In genomic region chr20:63846128-63846771, GRCh38 we compare ENCODE assay signal across 8 cellular contexts. TPM values are rescaled to one million over a fixed set of nuclear protein-coding genes. Genes with fewer than 3 reads are reported as not detected.
A peak's percentile ranks its signal among the peaks of the same experiment; 100 is the strongest.
DNase-seq lines count a peak whose midpoint lies in the region; ATAC-seq, FAIRE-seq and TF ChIP-seq lines count a peak whose summit lies in the region.

No MANE protein-coding gene starts in this region.

- no peaks in the 10 kb centered on the region for H3K36me3 Mint-ChIP-seq in CD4-positive, alpha-beta T cell (ENCODE audit: low read depth)
- no peaks in the 10 kb centered on the region for H3K36me3 Mint-ChIP-seq in nephron (ENCODE audit: low read depth)
- H3K36me3 Mint-ChIP-seq in activated CD4-positive, alpha-beta memory T cell treated with anti-CD3 and anti-CD28 coated beads for 36 hours: no peaks in the 10 kb centered on the region

- POLR2A ChIA-PET in CD4-positive, alpha-beta T cell (lab: Charles Lee): no interaction called here
- POLR2A ChIA-PET in endothelial cell of umbilical vein (lab: Charles Lee): no interaction called here
- POLR2A ChIA-PET in activated CD4-positive, alpha-beta memory T cell treated with anti-CD3 and anti-CD28 coated beads for 36 hours (lab: Charles Lee): interaction anchor here (0.5 kb wide), 1 partner anchor 16 kb away, joined by 3 read pairs; no protein-coding TSS in a partner anchor

- H3K9me3 ChIP-seq in CD4-positive, alpha-beta T cell (ENCODE audit: control insufficient read depth, low read length): no peaks in the 10 kb centered on the region
- H3K9me3 ChIP-seq in endothelial cell of umbilical vein (replicated peaks; ENCODE audit: control insufficient read depth, insufficient read depth, low read length) (no peaks in the 10 kb centered on the region), transverse colon (no peaks in the 10 kb centered on the region)

- TF ChIP-seq POLR2A in endothelial cell of umbilical vein (IDR thresholded peaks at IDR 0.05; ENCODE audit: low read depth, low read length) (no peak), transverse colon (IDR thresholded peaks at IDR 0.05) (no peak)

- H3K4me2 ChIP-seq in endothelial cell of umbilical vein (ENCODE audit: insufficient read depth, low read length): no peak overlapping the region

- H3K9me1 ChIP-seq in endothelial cell of umbilical vein (replicated peaks; ENCODE audit: control insufficient read depth, extremely low read depth, insufficient read depth, low read length): no peaks in the 10 kb centered on the region

- in situ Hi-C loops in transverse colon (cut with MboI; ENCODE audit: low pct_ligation_motif_present in 1 of 4, low pct_unique_long_range_greater_than_20kb in 1 of 4, low sequenced_read_pairs in 3 of 4): no loop called here

- peak overlapping the region; percentile 77 for H2AFZ ChIP-seq in endothelial cell of umbilical vein (ENCODE audit: low read depth, low read length)

- no peak for DNase-seq in CD4-positive, alpha-beta T cell
- peak; percentile 83 for DNase-seq in M059J (ENCODE audit: low read depth)
- no peak for DNase-seq in endothelial cell of umbilical vein (ENCODE audit: low read depth, low spot score)
- DNase-seq in occipital lobe (lab: John Stamatoyannopoulos, UW): no peak
- DNase-seq in activated CD4-positive, alpha-beta memory T cell treated with anti-CD3 and anti-CD28 coated beads for 36 hours: no peak
- DNase-seq in transverse colon: no peak

- H3K27ac Mint-ChIP-seq in CD4-positive, alpha-beta T cell: no peak overlapping the region
- H3K27ac Mint-ChIP-seq in nephron: peak overlapping the region; percentile 80 to 97 (median 95)
- H3K27ac Mint-ChIP-seq in activated CD4-positive, alpha-beta memory T cell treated with anti-CD3 and anti-CD28 coated beads for 36 hours: no peak overlapping the region

- H4K20me1 ChIP-seq in endothelial cell of umbilical vein (replicated peaks; ENCODE audit: control insufficient read depth, extremely low read depth, insufficient read depth, low read length): no peaks in the 10 kb centered on the region

- H3K4me3 ChIP-seq in endothelial cell of umbilical vein (replicated peaks in 1 of 3; ENCODE audit: insufficient read depth in 1 of 3, low read depth in 1 of 3, low read length in 3 of 3) (no peak overlapping the region), transverse colon (no peak overlapping the region)

- BruUV-seq in endothelial cell of umbilical vein (replicated peaks; lab: Mats Ljungman, UMichigan): no TSS peak

- no peaks in the 10 kb centered on the region for H3K79me2 ChIP-seq in endothelial cell of umbilical vein (ENCODE audit: control insufficient read depth, insufficient read depth, low read length)

- WGBS in transverse colon (ENCODE audit: low coverage in 1 of 2), 2 donors: 0 to 4% methylated on average over 2 to 11 of the region's 24 CpGs

- no peak for FAIRE-seq in endothelial cell of umbilical vein (lab: Jason Lieb, UNC)

- H3K4me3 Mint-ChIP-seq in CD4-positive, alpha-beta T cell: no peak overlapping the region
- peak overlapping the region in 2 of 3 experiments; percentile 75 to 76 for H3K4me3 Mint-ChIP-seq in nephron
- no peak overlapping the region for H3K4me3 Mint-ChIP-seq in activated CD4-positive, alpha-beta memory T cell treated with anti-CD3 and anti-CD28 coated beads for 36 hours

- H3K27ac ChIP-seq in CD4-positive, alpha-beta T cell (ENCODE audit: low read depth, low read length): no peak overlapping the region
- H3K27ac ChIP-seq in endothelial cell of umbilical vein (ENCODE audit: insufficient read depth, low read depth, low read length): no peak overlapping the region
- H3K27ac ChIP-seq in transverse colon: peak overlapping the region in 2 of 4 donors; percentile 48 to 55

- no peaks in the 10 kb centered on the region for H3K9me3 Mint-ChIP-seq in CD4-positive, alpha-beta T cell
- H3K9me3 Mint-ChIP-seq in nephron: no peaks in the 10 kb centered on the region
- no peaks in the 10 kb centered on the region for H3K9me3 Mint-ChIP-seq in activated CD4-positive, alpha-beta memory T cell treated with anti-CD3 and anti-CD28 coated beads for 36 hours

- H3K27me3 Mint-ChIP-seq in CD4-positive, alpha-beta T cell: peaks cover 49% of the 10 kb centered on the region
- no peaks in the 10 kb centered on the region for H3K27me3 Mint-ChIP-seq in nephron (ENCODE audit: low read depth)
- H3K27me3 Mint-ChIP-seq in activated CD4-positive, alpha-beta memory T cell treated with anti-CD3 and anti-CD28 coated beads for 36 hours: peaks cover 47% of the 10 kb centered on the region

- CTCF ChIA-PET in CD4-positive, alpha-beta T cell (lab: Charles Lee): no interaction called here
- CTCF ChIA-PET in endothelial cell of umbilical vein (lab: Charles Lee): interaction anchor here (2.2 kb wide), 1 partner anchor 12 kb away, joined by 16 read pairs; no protein-coding TSS in a partner anchor
- CTCF ChIA-PET in activated CD4-positive, alpha-beta memory T cell treated with anti-CD3 and anti-CD28 coated beads for 36 hours (lab: Charles Lee): interaction anchor here (0.9 kb wide), 1 partner anchor 134 kb away, joined by 4 read pairs; no protein-coding TSS in a partner anchor

- TF ChIP-seq EP300 in transverse colon (IDR thresholded peaks at IDR 0.05; ENCODE audit: low read depth): no peak

- ATAC-seq in CD4-positive, alpha-beta T cell (ENCODE audit: poor library complexity): peak; percentile 32
- ATAC-seq in GM19452 (IDR thresholded peaks at IDR 0.05; ENCODE audit: unreplicated experiment): no peak

- no peak for TF ChIP-seq CTCF in CD4-positive, alpha-beta T cell (IDR thresholded peaks at IDR 0.05)
- TF ChIP-seq CTCF in endothelial cell of umbilical vein (IDR thresholded peaks at IDR 0.05; ENCODE audit: extremely low read depth in 1 of 2, insufficient read depth in 1 of 2, low read depth in 1 of 2, low read length in 2 of 2): no peak
- no peak for TF ChIP-seq CTCF in nephron (IDR thresholded peaks at IDR 0.05; ENCODE audit: unreplicated experiment in 3 of 3)
- no peak for TF ChIP-seq CTCF in transverse colon (IDR thresholded peaks at IDR 0.05)

- peaks cover 5% of the 10 kb centered on the region for H3K4me1 Mint-ChIP-seq in CD4-positive, alpha-beta T cell (ENCODE audit: low read depth)
- peaks cover 13% of the 10 kb centered on the region for H3K4me1 Mint-ChIP-seq in nephron
- H3K4me1 Mint-ChIP-seq in activated CD4-positive, alpha-beta memory T cell treated with anti-CD3 and anti-CD28 coated beads for 36 hours (ENCODE audit: low read depth): peaks cover 15% of the 10 kb centered on the region

- H3K36me3 ChIP-seq in endothelial cell of umbilical vein (ENCODE audit: control insufficient read depth in 2 of 2, extremely low read depth in 1 of 2, insufficient read depth in 2 of 2, low read length in 2 of 2) (no peaks in the 10 kb centered on the region), transverse colon (no peaks in the 10 kb centered on the region)

- peaks cover 61% of the 10 kb centered on the region for H3K27me3 ChIP-seq in CD4-positive, alpha-beta T cell (ENCODE audit: control insufficient read depth, insufficient read depth, low read length)
- H3K27me3 ChIP-seq in endothelial cell of umbilical vein (ENCODE audit: control insufficient read depth in 2 of 2, insufficient read depth in 2 of 2, low read length in 2 of 2) (no peaks in the 10 kb centered on the region), transverse colon (peaks cover 55% of the 10 kb centered on the region)

- intact Hi-C loops in CD4-positive, alpha-beta T cell (cut with DNase I, micrococcal nuclease): no loop called here
- intact Hi-C loops in endothelial cell of umbilical vein (cut with micrococcal nuclease) (loop anchor here (1.0 kb wide), 1 partner anchor 14 kb away; no protein-coding TSS in a partner anchor), transverse colon (cut with DNase I; ENCODE audit: low total_unique reads) (no loop called here)
- intact Hi-C loops in activated CD4-positive, alpha-beta memory T cell treated with anti-CD3 and anti-CD28 coated beads for 36 hours (cut with micrococcal nuclease): no loop called here

- H3K4me1 ChIP-seq in endothelial cell of umbilical vein (ENCODE audit: control insufficient read depth, extremely low read depth, insufficient read depth, low read length) (peaks cover 25% of the 10 kb centered on the region), transverse colon (peaks cover 5 to 17% (median 7%) of the 10 kb centered on the region in 4 donors)

- no peak overlapping the region for H3K9ac ChIP-seq in endothelial cell of umbilical vein (replicated peaks; ENCODE audit: extremely low read depth, insufficient read depth, low read length)

- dilution Hi-C loops in endothelial cell of umbilical vein (cut with MboI; ENCODE audit: extremely low pct_ligation_motif_present, low sequenced_read_pairs): no loop called here

RNA-seq across cellular contexts. Expression of gene ABHD16B, which starts 15.0 kb away (rescaled TPM):
- total RNA-seq in CD4-positive, alpha-beta T cell: not detected
- not detected in 2 replicates for total RNA-seq in M059J (2014; rRNA removed; shearing (Covaris generic))
- total RNA-seq in endothelial cell of umbilical vein: not detected in 2 replicates
- polyA plus RNA-seq in endothelial cell of umbilical vein: not detected in 2 replicates
- polyA plus RNA-seq in endothelial cell of umbilical vein (2011; cell fraction: cytosol; rRNA removed): not detected in 2 replicates
- polyA plus RNA-seq in endothelial cell of umbilical vein (2011; cell fraction: nucleus; rRNA removed): not detected in 2 replicates
- not detected in 2 replicates for polyA plus RNA-seq in endothelial cell of umbilical vein (2012)
- not detected in 2 replicates for polyA minus RNA-seq in endothelial cell of umbilical vein
- polyA minus RNA-seq in endothelial cell of umbilical vein (2011; cell fraction: cytosol; rRNA and poly(A)+ RNA removed): not detected
- not detected in 2 replicates for polyA minus RNA-seq in endothelial cell of umbilical vein (2011; cell fraction: nucleus; rRNA and poly(A)+ RNA removed)
- total RNA-seq in occipital lobe: not detected
- not detected for total RNA-seq in activated CD4-positive, alpha-beta memory T cell treated with anti-CD3 and anti-CD28 coated beads for 36 hours
- total RNA-seq in transverse colon: not detected

RNA-seq across cellular contexts. Expression of gene ZBTB46, which starts 15.2 kb away (rescaled TPM):
- under 1 TPM; 0.08 to 0.34 TPM for total RNA-seq in CD4-positive, alpha-beta T cell
- total RNA-seq in M059J (2014; rRNA removed; shearing (Covaris generic)): 2.5 and 3.1 TPM in 2 replicates
- total RNA-seq in endothelial cell of umbilical vein: 4.3 and 7.1 TPM in 2 replicates
- polyA plus RNA-seq in endothelial cell of umbilical vein: 1.3 TPM in 2 replicates
- polyA plus RNA-seq in endothelial cell of umbilical vein (2011; cell fraction: cytosol; rRNA removed): 0.76 and 1.3 TPM in 2 replicates
- 2.0 and 2.3 TPM in 2 replicates for polyA plus RNA-seq in endothelial cell of umbilical vein (2011; cell fraction: nucleus; rRNA removed)
- polyA plus RNA-seq in endothelial cell of umbilical vein (2012): 1.7 and 2.5 TPM in 2 replicates
- polyA minus RNA-seq in endothelial cell of umbilical vein: 5.8 and 6.6 TPM in 2 replicates
- polyA minus RNA-seq in endothelial cell of umbilical vein (2011; cell fraction: cytosol; rRNA and poly(A)+ RNA removed): 18.6 TPM
- polyA minus RNA-seq in endothelial cell of umbilical vein (2011; cell fraction: nucleus; rRNA and poly(A)+ RNA removed): 2.4 and 3.6 TPM in 2 replicates
- 21.5 TPM for total RNA-seq in occipital lobe
- total RNA-seq in activated CD4-positive, alpha-beta memory T cell treated with anti-CD3 and anti-CD28 coated beads for 36 hours: 1 to 10 TPM; 4.6 to 5.5 TPM
- 1 to 10 TPM; 2.3 to 6.0 (median 5.3) TPM for total RNA-seq in transverse colon

RNA-seq across cellular contexts. Expression of gene TPD52L2, which starts 18.8 kb away (rescaled TPM):
- total RNA-seq in CD4-positive, alpha-beta T cell: 10 to 100 TPM; 15.1 to 15.3 TPM
- total RNA-seq in M059J (2014; rRNA removed; shearing (Covaris generic)): 130 and 152 TPM in 2 replicates
- total RNA-seq in endothelial cell of umbilical vein (114 and 123 TPM in 2 replicates), occipital lobe (20.3 TPM), transverse colon (10 to 100 TPM; 40.8 to 67.0 (median 62.6) TPM)
- polyA plus RNA-seq in endothelial cell of umbilical vein: 142 and 151 TPM in 2 replicates
- 153 and 166 TPM in 2 replicates for polyA plus RNA-seq in endothelial cell of umbilical vein (2011; cell fraction: cytosol; rRNA removed)
- 111 and 114 TPM in 2 replicates for polyA plus RNA-seq in endothelial cell of umbilical vein (2011; cell fraction: nucleus; rRNA removed)
- polyA plus RNA-seq in endothelial cell of umbilical vein (2012): 140 and 153 TPM in 2 replicates
- polyA minus RNA-seq in endothelial cell of umbilical vein: 102 and 111 TPM in 2 replicates
- polyA minus RNA-seq in endothelial cell of umbilical vein (2011; cell fraction: cytosol; rRNA and poly(A)+ RNA removed): 112 TPM
- polyA minus RNA-seq in endothelial cell of umbilical vein (2011; cell fraction: nucleus; rRNA and poly(A)+ RNA removed): 33.5 and 36.6 TPM in 2 replicates
- 10 to 100 TPM; 67.8 to 70.8 TPM for total RNA-seq in activated CD4-positive, alpha-beta memory T cell treated with anti-CD3 and anti-CD28 coated beads for 36 hours

RNA-seq across cellular contexts. Expression of gene DNAJC5, which starts 48.7 kb away (rescaled TPM):
- 10 to 100 TPM; 21.4 to 22.5 TPM for total RNA-seq in CD4-positive, alpha-beta T cell
- 37.9 and 68.7 TPM in 2 replicates for total RNA-seq in M059J (2014; rRNA removed; shearing (Covaris generic))
- total RNA-seq in endothelial cell of umbilical vein (58.7 and 60.3 TPM in 2 replicates), occipital lobe (99.7 TPM), transverse colon (10 to 100 TPM; 59.9 to 77.3 (median 71.4) TPM)
- polyA plus RNA-seq in endothelial cell of umbilical vein: 40.1 and 44.7 TPM in 2 replicates
- polyA plus RNA-seq in endothelial cell of umbilical vein (2011; cell fraction: cytosol; rRNA removed): 33.6 and 38.3 TPM in 2 replicates
- 37.7 and 41.4 TPM in 2 replicates for polyA plus RNA-seq in endothelial cell of umbilical vein (2011; cell fraction: nucleus; rRNA removed)
- polyA plus RNA-seq in endothelial cell of umbilical vein (2012): 52.7 and 55.3 TPM in 2 replicates
- polyA minus RNA-seq in endothelial cell of umbilical vein: 66.9 and 75.0 TPM in 2 replicates
- polyA minus RNA-seq in endothelial cell of umbilical vein (2011; cell fraction: cytosol; rRNA and poly(A)+ RNA removed): 27.5 TPM
- 22.1 and 24.6 TPM in 2 replicates for polyA minus RNA-seq in endothelial cell of umbilical vein (2011; cell fraction: nucleus; rRNA and poly(A)+ RNA removed)
- total RNA-seq in activated CD4-positive, alpha-beta memory T cell treated with anti-CD3 and anti-CD28 coated beads for 36 hours: 10 to 100 TPM; 33.7 to 33.8 TPM

Comparison
In these comparisons a context has a peak if more than half of its experiments do, and no peak if none do; other contexts are left out.
1. H3K27ac Mint-ChIP-seq: peak in nephron (3 of 3); none in CD4-positive, alpha-beta T cell (single experiment) and activated CD4-positive, alpha-beta memory T cell treated with anti-CD3 and anti-CD28 coated beads for 36 hours (single experiment).
2. H3K4me3 Mint-ChIP-seq: peak in nephron (2 of 3); none in CD4-positive, alpha-beta T cell (single experiment) and activated CD4-positive, alpha-beta memory T cell treated with anti-CD3 and anti-CD28 coated beads for 36 hours (single experiment).